8 cellular contexts compared by ENCODE assay signal in the genomic region with DNA sequence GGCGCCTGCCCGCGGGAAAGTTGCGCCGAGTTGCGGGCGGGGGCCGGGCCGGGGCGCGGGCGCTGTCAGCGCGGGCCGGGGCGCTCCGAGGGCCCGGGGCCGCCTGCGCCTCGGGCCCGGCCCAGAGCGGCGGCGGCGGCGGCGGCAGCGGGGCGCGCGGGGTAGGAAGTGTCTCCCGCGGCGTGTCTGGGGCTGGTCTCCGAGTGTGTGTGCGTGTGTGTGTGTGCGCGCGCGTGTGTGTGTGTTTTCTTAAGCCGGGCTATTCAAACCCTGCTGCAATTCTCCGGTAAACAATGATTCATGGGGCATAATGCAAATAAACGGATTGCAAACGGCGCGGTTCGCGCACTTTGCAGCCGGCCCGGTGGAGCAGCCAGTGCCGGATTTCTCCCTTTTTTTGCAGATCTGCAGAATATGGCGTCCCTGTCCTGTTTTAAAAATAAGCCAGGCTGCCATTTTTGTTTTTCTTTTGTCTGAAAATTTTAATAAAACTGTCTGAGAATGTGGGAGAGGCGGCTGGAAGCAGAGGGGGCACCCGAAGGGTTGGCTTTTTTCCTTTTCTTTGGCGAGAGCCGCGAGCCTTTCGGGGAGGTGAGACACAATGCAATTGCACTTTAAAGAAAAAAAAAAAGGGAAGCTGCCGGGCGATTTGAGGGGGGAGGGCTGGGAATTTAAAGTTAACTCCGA. TPM values are rescaled to one million over a fixed set of nuclear protein-coding genes. Genes with fewer than 3 reads are reported as not detected.
A peak's percentile ranks its signal among the peaks of the same experiment; 100 is the strongest.
DNase-seq lines count a peak whose midpoint lies in the region; ATAC-seq and TF ChIP-seq lines count a peak whose summit lies in the region.

No MANE protein-coding gene starts in this region.

- peak overlapping the region; percentile 94 for H3K27ac Mint-ChIP-seq in activated T-helper 2 cell treated with anti-CD3 and anti-CD28 coated beads, Interferon-gamma antibody, Interleukin-2, Interleukin-4, amounts not matched to agents 10 μg/mL and 5 μg/mL and 100 μg/mL, durations not matched to agents 14 hours and 24 hours and 36 hours
- H3K27ac Mint-ChIP-seq in natural killer cell = peak overlapping the region; percentile 87 to 96

- H3K27me3 ChIP-seq in Panc1 (ENCODE audit: control insufficient read depth, insufficient read depth, low read length) = no peaks in the 10 kb centered on the region

- H3K9me3 ChIP-seq in Panc1 (ENCODE audit: control insufficient read depth, insufficient read depth, low read depth, low read length) = no peaks in the 10 kb centered on the region

- H3K36me3 Mint-ChIP-seq in activated T-helper 2 cell treated with anti-CD3 and anti-CD28 coated beads, Interferon-gamma antibody, Interleukin-2, Interleukin-4, amounts not matched to agents 10 μg/mL and 5 μg/mL and 100 μg/mL, durations not matched to agents 14 hours and 24 hours and 36 hours (ENCODE audit: low read depth) = peaks cover 4% of the 10 kb centered on the region
- no peaks in the 10 kb centered on the region for H3K36me3 Mint-ChIP-seq in natural killer cell

- H3K4me3 Mint-ChIP-seq in activated T-helper 2 cell treated with anti-CD3 and anti-CD28 coated beads, Interferon-gamma antibody, Interleukin-2, Interleukin-4, amounts not matched to agents 10 μg/mL and 5 μg/mL and 100 μg/mL, durations not matched to agents 14 hours and 24 hours and 36 hours (ENCODE audit: low read depth) = peak overlapping the region; percentile 92
- H3K4me3 Mint-ChIP-seq in natural killer cell = peak overlapping the region; percentile 98

- intact Hi-C loops in Panc1 (cut with micrococcal nuclease; ENCODE audit: unreplicated experiment) (no loop called here), natural killer cell (cut with micrococcal nuclease) (no loop called here)
- intact Hi-C loops in activated T-helper 2 cell treated with anti-CD3 and anti-CD28 coated beads, Interferon-gamma antibody, Interleukin-2, Interleukin-4, amounts not matched to agents 10 μg/mL and 5 μg/mL and 100 μg/mL, durations not matched to agents 14 hours and 24 hours and 36 hours (cut with micrococcal nuclease) = loop anchor here (5.0 kb wide), 2 partner anchors 75 to 90 kb away; a partner anchor contains a TSS

- TF ChIP-seq CTCF in Panc1 (IDR thresholded peaks at IDR 0.05) (no peak), natural killer cell (IDR thresholded peaks at IDR 0.05) (no peak)

- CTCF ChIA-PET in Panc1 (lab: Charles Lee) = interaction anchor here (0.5 to 0.6 kb wide), 2 partner anchors 156 to 240 kb away, joined by 3 read pairs; no protein-coding TSS in a partner anchor

- H3K4me1 Mint-ChIP-seq in activated T-helper 2 cell treated with anti-CD3 and anti-CD28 coated beads, Interferon-gamma antibody, Interleukin-2, Interleukin-4, amounts not matched to agents 10 μg/mL and 5 μg/mL and 100 μg/mL, durations not matched to agents 14 hours and 24 hours and 36 hours (ENCODE audit: low read depth) = peaks cover 24% of the 10 kb centered on the region
- H3K4me1 Mint-ChIP-seq in natural killer cell = peaks cover 46 to 47% of the 10 kb centered on the region in 2 donors

- H3K4me1 ChIP-seq in Panc1 (ENCODE audit: control insufficient read depth, insufficient read depth, low read length) = peaks cover 11% of the 10 kb centered on the region

- H3K27ac ChIP-seq in Panc1 (ENCODE audit: low read length) = peak overlapping the region; percentile 66

- DNase-seq in NCI-H1417 (lab: John Stamatoyannopoulos, UW) (peak; percentile 36 to 82 (median 72)), NCI-H1417 treated with DMSO at 0.1 percent for 48 hours (lab: John Stamatoyannopoulos, UW) (no peak), HS-5 (ENCODE audit: low read depth) (peak; percentile 32), Panc1 (ENCODE audit: low read depth, low spot score) (peak; percentile 36), fibroblast of peridontal ligament (ENCODE audit: extremely low read depth) (peak; percentile 72), natural killer cell (peak; percentile 43), stromal cell of bone marrow (ENCODE audit: low read depth) (peak; percentile 36)
- peak; percentile 54 for DNase-seq in activated T-helper 2 cell treated with anti-CD3 and anti-CD28 coated beads, Interferon-gamma antibody, Interleukin-2, Interleukin-4, amounts not matched to agents 10 μg/mL and 5 μg/mL and 100 μg/mL, durations not matched to agents 14 hours and 24 hours and 36 hours (ENCODE audit: low spot score)

- peak overlapping the region; percentile 67 to 77 for H3K4me3 ChIP-seq in Panc1 (ENCODE audit: low read depth in 2 of 2, low read length in 2 of 2)

- POLR2A ChIA-PET in Panc1 (lab: Charles Lee) = no interaction called here

- no peaks in the 10 kb centered on the region for H3K36me3 ChIP-seq in Panc1 (ENCODE audit: control insufficient read depth, insufficient read depth, low read length)

- TSS peak; percentile 86 for BruUV-seq in Panc1 (replicated peaks; lab: Mats Ljungman, UMichigan)

- H3K9me3 Mint-ChIP-seq in activated T-helper 2 cell treated with anti-CD3 and anti-CD28 coated beads, Interferon-gamma antibody, Interleukin-2, Interleukin-4, amounts not matched to agents 10 μg/mL and 5 μg/mL and 100 μg/mL, durations not matched to agents 14 hours and 24 hours and 36 hours = no peaks in the 10 kb centered on the region
- H3K9me3 Mint-ChIP-seq in natural killer cell = no peaks in the 10 kb centered on the region

- in situ Hi-C loops in Panc1 (cut with HindIII; ENCODE audit: low pct_unique_long_range_greater_than_20kb, low sequenced_read_pairs) = no loop called here

- ATAC-seq in Panc1 (peak; percentile 73), natural killer cell (peak; percentile 56 to 68 (median 66))

- H3K27me3 Mint-ChIP-seq in activated T-helper 2 cell treated with anti-CD3 and anti-CD28 coated beads, Interferon-gamma antibody, Interleukin-2, Interleukin-4, amounts not matched to agents 10 μg/mL and 5 μg/mL and 100 μg/mL, durations not matched to agents 14 hours and 24 hours and 36 hours (ENCODE audit: low read depth) = peaks cover 3% of the 10 kb centered on the region
- H3K27me3 Mint-ChIP-seq in natural killer cell (ENCODE audit: low read depth in 2 of 2) = no peaks in the 10 kb centered on the region

RNA-seq across cellular contexts. Expression of a gene that starts 0.6 kb away (rescaled TPM):
- total RNA-seq in Panc1 (2021; ENCODE audit: unreplicated experiment) (17.5 TPM), natural killer cell (10 to 100 TPM; 34.7 to 39.1 (median 38.3) TPM)
- 14.2 TPM for polyA plus RNA-seq in Panc1 (2012; ENCODE audit: insufficient read length)
- total RNA-seq in activated T-helper 2 cell treated with anti-CD3 and anti-CD28 coated beads, Interferon-gamma antibody, Interleukin-2, Interleukin-4, amounts not matched to agents 10 μg/mL and 5 μg/mL and 100 μg/mL, durations not matched to agents 14 hours and 24 hours and 36 hours = 21.3 and 22.2 TPM in 2 replicates
